ENCODE assay signal across 22 cellular contexts in the genomic region with DNA sequence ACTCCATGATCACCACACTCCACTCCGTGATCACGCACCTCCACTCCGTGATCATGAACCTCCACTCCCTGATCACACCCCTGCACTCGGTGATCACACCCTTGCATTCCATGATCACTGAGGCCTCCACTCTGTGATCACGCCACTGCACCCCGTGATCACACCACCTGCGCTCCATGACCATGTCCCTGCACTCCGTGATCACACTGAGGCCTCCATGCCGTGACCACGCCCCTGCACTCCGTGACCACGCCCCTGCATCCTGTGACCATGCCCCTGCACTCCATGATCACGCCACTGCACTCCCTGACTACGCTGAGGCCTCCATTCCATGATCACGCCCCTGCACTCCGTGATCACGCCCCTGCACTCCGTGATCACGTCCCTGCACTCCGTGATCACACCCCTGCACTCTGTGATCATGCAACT.
"Had no signal": no experiment of that assay in that cellular context is flagged by ENCODE, and none has a peak within 500 bp of the region (broad histone marks: within the 10 kb centered on the region; RNA-seq: fewer than 3 reads in every experiment).

No MANE protein-coding gene starts in this region.

- H3K27me3 Mint-ChIP-seq: naive thymus-derived CD8-positive, alpha-beta T cell; T-helper 17 cell had no signal

- H3K27ac ChIP-seq: breast epithelium, esophagus muscularis mucosa, foreskin keratinocyte, left ventricle myocardium inferior, tibial nerve had no signal

- H3K4me3 Mint-ChIP-seq: activated T-helper 1 cell treated with anti-CD3 and anti-CD28 coated beads, Interleukin-12 subunit alpha, Interleukin-12 subunit beta, Interleukin-2, Interleukin-4 antibody, amounts not matched to agents 30 ng/mL and 10 ng/mL and 1 ng/mL, durations not matched to agents 14 hours and 24 hours and 36 hours; dendritic cell treated with granulocyte-macrophage colony-stimulating factor and Interleukin-4, amounts not matched to agents 40 ng/mL and 50 ng/mL, for 4 days; endodermal cell; naive thymus-derived CD8-positive, alpha-beta T cell; T-helper 17 cell had no signal

- H3K9me3 Mint-ChIP-seq: activated T-helper 1 cell treated with anti-CD3 and anti-CD28 coated beads, Interleukin-12 subunit alpha, Interleukin-12 subunit beta, Interleukin-2, Interleukin-4 antibody, amounts not matched to agents 30 ng/mL and 10 ng/mL and 1 ng/mL, durations not matched to agents 14 hours and 24 hours and 36 hours; endodermal cell; naive thymus-derived CD8-positive, alpha-beta T cell had no signal

- ATAC-seq: foreskin keratinocyte; naive thymus-derived CD8-positive, alpha-beta T cell; right cardiac atrium; T-helper 17 cell had no signal

- H3K36me3 ChIP-seq: breast epithelium, esophagus muscularis mucosa, left ventricle myocardium inferior, tibial nerve, WERI-Rb-1 had no signal

- DNase-seq: activated CD4-positive, alpha-beta T cell treated with anti-CD3 and anti-CD28 coated beads for 1 hour; activated CD8-positive, alpha-beta memory T cell treated with anti-CD3 and anti-CD28 coated beads, Interleukin-2, amount 50 U/mL, for 4 hours; activated effector memory CD4-positive, alpha-beta T cell treated with anti-CD3 and anti-CD28 coated beads, Interleukin-2, amount 50 U/mL, for 16 hours; activated naive CD4-positive, alpha-beta T cell treated with anti-CD3 and anti-CD28 coated beads, Interleukin-2, amount 50 U/mL, for 16 hours; activated T-cell treated with anti-CD3 and anti-CD28 coated beads, Interleukin-2, amount 50 U/mL, for 1 hour; amniotic stem cell; central memory CD4-positive, alpha-beta T cell; endodermal cell; foreskin keratinocyte; left ventricle myocardium inferior; mammary epithelial cell; stimulated activated naive CD4-positive, alpha-beta T cell treated with Interleukin-2 at 50 U/mL for 16 hours; T-helper 17 cell; T1000; WERI-Rb-1 had no signal

- H3K36me3 Mint-ChIP-seq: naive thymus-derived CD8-positive, alpha-beta T cell had no signal

- H3K4me1 Mint-ChIP-seq: endodermal cell had no signal

- H3K4me3 ChIP-seq: breast epithelium, esophagus muscularis mucosa, left ventricle myocardium inferior, tibial nerve had no signal

- H3K9me3 ChIP-seq: breast epithelium, esophagus muscularis mucosa, left ventricle myocardium inferior, tibial nerve had no signal

- H3K4me1 ChIP-seq: breast epithelium, foreskin keratinocyte had no signal

- H3K27ac Mint-ChIP-seq: activated T-helper 1 cell treated with anti-CD3 and anti-CD28 coated beads, Interleukin-12 subunit alpha, Interleukin-12 subunit beta, Interleukin-2, Interleukin-4 antibody, amounts not matched to agents 30 ng/mL and 10 ng/mL and 1 ng/mL, durations not matched to agents 14 hours and 24 hours and 36 hours; dendritic cell treated with granulocyte-macrophage colony-stimulating factor and Interleukin-4, amounts not matched to agents 40 ng/mL and 50 ng/mL, for 4 days; endodermal cell; T-helper 17 cell had no signal
